ENCODE assay signal across 15 cellular contexts in genomic region chr5:152542741-152543140, GRCh38.
DNase-seq lines count a peak whose midpoint lies in the region; ATAC-seq and TF ChIP-seq lines count a peak whose summit lies in the region.
"Had no signal": no experiment of that assay in that cellular context is flagged by ENCODE, and none has a peak within 500 bp of the region (broad histone marks: within the 10 kb centered on the region; RNA-seq: fewer than 3 reads in every experiment).

No MANE protein-coding gene starts in this region.

- no peak overlapping the region for H4K8ac ChIP-seq in mesendoderm (ENCODE audit: low read depth, low read length)

- POLR2A ChIA-PET in PC-3 (lab: Charles Lee; ENCODE audit: unreplicated experiment) = no interaction called here

- H3K4ac ChIP-seq in mesendoderm (ENCODE audit: low read depth, low read length) = no peak overlapping the region

- BruUV-seq in PC-3 (replicated peaks; lab: Mats Ljungman, UMichigan) = no TSS peak

- H3K9me3 Mint-ChIP-seq in endothelial cell (ENCODE audit: unreplicated experiment) = no peaks in the 10 kb centered on the region
- H3K9me3 Mint-ChIP-seq: activated CD4-positive, alpha-beta T cell treated with anti-CD3 and anti-CD28 coated beads, Interleukin-2, amount 10 ng/mL, durations not matched to agents 7 days and 5 days had no signal

- no peak overlapping the region for H2AFZ ChIP-seq in GM23248
- H2AFZ ChIP-seq in PC-3 (ENCODE audit: low read length) = no peak overlapping the region

- no peak overlapping the region for H3K4me2 ChIP-seq in GM23248 (ENCODE audit: unreplicated experiment)
- no peak overlapping the region for H3K4me2 ChIP-seq in PC-3 (ENCODE audit: low read length)
- H3K4me2 ChIP-seq in mesendoderm (ENCODE audit: low read length) = no peak overlapping the region
- H3K4me2 ChIP-seq: BLaER1 treated with 17β-estradiol and CSF1 and Interleukin-3, amounts not matched to agents 10 nM and 100 nM had no signal

- H3K4me1 ChIP-seq in GM23248 (ENCODE audit: insufficient read depth) (no peaks in the 10 kb centered on the region), PC-3 (ENCODE audit: insufficient read depth, low read length) (no peaks in the 10 kb centered on the region), mesendoderm (ENCODE audit: control insufficient read depth, low read depth, low read length) (no peaks in the 10 kb centered on the region)
- H3K4me1 ChIP-seq: BLaER1 treated with 17β-estradiol and CSF1 and Interleukin-3, amounts not matched to agents 10 nM and 100 nM had no signal

- no peak overlapping the region for H4K5ac ChIP-seq in mesendoderm (ENCODE audit: low read length)

- peaks cover 8% of the 10 kb centered on the region for H3K27me3 Mint-ChIP-seq in endothelial cell (ENCODE audit: unreplicated experiment)

- in situ Hi-C loops in GM23248 (cut with MboI) = loop anchor here (25.0 kb wide), 1 partner anchor 1620 kb away; no protein-coding TSS in a partner anchor
- in situ Hi-C loops in G401 (cut with HindIII; ENCODE audit: low sequenced_read_pairs) = no loop called here

- no peak overlapping the region for H2BK5ac ChIP-seq in mesendoderm (ENCODE audit: low read length)

- H2AK5ac ChIP-seq in mesendoderm (ENCODE audit: low read length) = no peak overlapping the region

- H3K79me2 ChIP-seq in GM23248 (ENCODE audit: insufficient read depth) = no peaks in the 10 kb centered on the region
- no peaks in the 10 kb centered on the region for H3K79me2 ChIP-seq in PC-3 (ENCODE audit: low read length)
- no peaks in the 10 kb centered on the region for H3K79me2 ChIP-seq in mesendoderm (ENCODE audit: control insufficient read depth, insufficient read depth, low read length)

- H3K9me2 ChIP-seq in GM23248 (ENCODE audit: insufficient read depth) (no peaks in the 10 kb centered on the region), PC-3 (replicated peaks; ENCODE audit: low read length) (no peaks in the 10 kb centered on the region)

- no peak for ATAC-seq in PC-3
- no peak for ATAC-seq in HG02610 (IDR thresholded peaks at IDR 0.05; ENCODE audit: unreplicated experiment)
- ATAC-seq: stimulated activated naive B cell treated with anti-CD40 and anti-IgM and Interleukin-4, amounts not matched to agents 10 μg/mL and 1 μg/mL and 100 μg/mL, for 72 hours had no signal

- 10 to 13% methylated on average over 3 of the region's 3 CpGs for WGBS in GM23248 (ENCODE audit: low coverage in 1 of 2, low lambda C conversion rate in 2 of 2, missing lambda C conversion rate in 2 of 2), 2 experiments
- no CpG with 5 or more reads among the region's 3 CpGs for WGBS in mesendoderm (ENCODE audit: extremely low coverage, insufficient coverage, low lambda C conversion rate)

- no peaks in the 10 kb centered on the region for H3K9me3 ChIP-seq in GM23248 (ENCODE audit: low read depth)
- H3K9me3 ChIP-seq in PC-3 (ENCODE audit: low read length) = no peaks in the 10 kb centered on the region
- H3K9me3 ChIP-seq: BLaER1 treated with 17β-estradiol and CSF1 and Interleukin-3, amounts not matched to agents 10 nM and 100 nM had no signal

- no peaks in the 10 kb centered on the region for H4K20me1 ChIP-seq in GM23248 (ENCODE audit: insufficient read depth)
- H4K20me1 ChIP-seq in PC-3 (ENCODE audit: low read length) = no peaks in the 10 kb centered on the region
- H4K20me1 ChIP-seq: BLaER1 treated with 17β-estradiol and CSF1 and Interleukin-3, amounts not matched to agents 10 nM and 100 nM had no signal

- H3K27me3 ChIP-seq in GM23248 (replicated peaks; ENCODE audit: insufficient read depth) (no peaks in the 10 kb centered on the region; the same call in 1 of the 2 replicates), PC-3 (ENCODE audit: low read length) (no peaks in the 10 kb centered on the region), mesendoderm (ENCODE audit: insufficient read depth, low read length, poor library complexity) (no peaks in the 10 kb centered on the region)
- H3K27me3 ChIP-seq: BLaER1 treated with 17β-estradiol and CSF1 and Interleukin-3, amounts not matched to agents 10 nM and 100 nM had no signal

- H3K4me3 ChIP-seq in GM23248 (no peak overlapping the region), PC-3 (ENCODE audit: low read length) (no peak overlapping the region), mesendoderm (ENCODE audit: low read length) (no peak overlapping the region)
- H3K4me3 ChIP-seq: BLaER1 treated with 17β-estradiol and CSF1 and Interleukin-3, amounts not matched to agents 10 nM and 100 nM; lung; SK-N-MC had no signal

- H3K79me1 ChIP-seq in mesendoderm (ENCODE audit: low read length) = no peaks in the 10 kb centered on the region

- peaks cover 5% of the 10 kb centered on the region for H3K4me1 Mint-ChIP-seq in endothelial cell (ENCODE audit: unreplicated experiment)
- H3K4me1 Mint-ChIP-seq: activated CD4-positive, alpha-beta T cell treated with anti-CD3 and anti-CD28 coated beads, Interleukin-2, amount 10 ng/mL, durations not matched to agents 7 days and 5 days; stimulated activated naive B cell treated with anti-CD40 and anti-IgM and Interleukin-4, amounts not matched to agents 10 μg/mL and 1 μg/mL and 100 μg/mL, for 72 hours had no signal

- H3K9ac ChIP-seq in GM23248 = no peak overlapping the region
- H3K9ac ChIP-seq in PC-3 (ENCODE audit: low read length) = no peak overlapping the region
- H3K9ac ChIP-seq in mesendoderm (ENCODE audit: low read length) = no peak overlapping the region
- H3K9ac ChIP-seq: BLaER1 treated with 17β-estradiol and CSF1 and Interleukin-3, amounts not matched to agents 10 nM and 100 nM had no signal

- DNase-seq in GM23248 (peak; percentile 43), PC-3 (peak; percentile 25), endothelial cell (ENCODE audit: low spot score) (peak; percentile 61), mesendoderm (peak; percentile 76), G401 (ENCODE audit: low spot score) (no peak), NCI-H524 treated with DMSO at 0.1 percent for 48 hours (lab: John Stamatoyannopoulos, UW) (no peak), cortex of kidney (lab: John Stamatoyannopoulos, UW) (no peak)
- DNase-seq: activated CD4-positive, alpha-beta T cell treated with anti-CD3 and anti-CD28 coated beads, Interleukin-2, amount 10 ng/mL, durations not matched to agents 7 days and 5 days; NCI-H146; NCI-H82; stimulated activated naive B cell treated with anti-CD40 and anti-IgM and Interleukin-4, amounts not matched to agents 10 μg/mL and 1 μg/mL and 100 μg/mL, for 72 hours had no signal

- no peak overlapping the region for H3K4me3 Mint-ChIP-seq in endothelial cell (ENCODE audit: unreplicated experiment)
- H3K4me3 Mint-ChIP-seq: activated CD4-positive, alpha-beta T cell treated with anti-CD3 and anti-CD28 coated beads, Interleukin-2, amount 10 ng/mL, durations not matched to agents 7 days and 5 days; stimulated activated naive B cell treated with anti-CD40 and anti-IgM and Interleukin-4, amounts not matched to agents 10 μg/mL and 1 μg/mL and 100 μg/mL, for 72 hours had no signal

- H3K36me3 Mint-ChIP-seq in endothelial cell (ENCODE audit: low read depth, unreplicated experiment) = no peaks in the 10 kb centered on the region
- H3K36me3 Mint-ChIP-seq: stimulated activated naive B cell treated with anti-CD40 and anti-IgM and Interleukin-4, amounts not matched to agents 10 μg/mL and 1 μg/mL and 100 μg/mL, for 72 hours had no signal

- no peak overlapping the region for H3K18ac ChIP-seq in mesendoderm (ENCODE audit: low read length)

- CTCF ChIA-PET in PC-3 (lab: Charles Lee) = no interaction called here

- H2BK15ac ChIP-seq in mesendoderm (replicated peaks; ENCODE audit: low read depth) = no peak overlapping the region

- intact Hi-C loops in PC-3 (cut with micrococcal nuclease) = no loop called here

- H3F3A ChIP-seq in GM23248 (ENCODE audit: insufficient read depth) = no peaks in the 10 kb centered on the region
- H3F3A ChIP-seq in PC-3 (ENCODE audit: low read length, unreplicated experiment) = no peaks in the 10 kb centered on the region

- H3K23ac ChIP-seq in mesendoderm (ENCODE audit: low read length) = no peak overlapping the region

- H3K56ac ChIP-seq in mesendoderm (ENCODE audit: low read length) = no peak overlapping the region

- H2BK120ac ChIP-seq in mesendoderm (ENCODE audit: low read depth, low read length) = no peak overlapping the region

- TF ChIP-seq CTCF in PC-3 (conservative IDR thresholded peaks at IDR 0.05; ENCODE audit: low read depth, low read length) = no peak
- TF ChIP-seq CTCF in endothelial cell (IDR thresholded peaks at IDR 0.05; ENCODE audit: unreplicated experiment) = no peak

- H3K36me3 ChIP-seq in GM23248 (ENCODE audit: low read depth) (no peaks in the 10 kb centered on the region), PC-3 (ENCODE audit: low read depth, low read length) (no peaks in the 10 kb centered on the region), mesendoderm (ENCODE audit: control insufficient read depth, insufficient read depth, low read length) (no peaks in the 10 kb centered on the region)
- H3K36me3 ChIP-seq: BLaER1 treated with 17β-estradiol and CSF1 and Interleukin-3, amounts not matched to agents 10 nM and 100 nM had no signal

- no peak overlapping the region for H3K27ac ChIP-seq in GM23248
- no peak overlapping the region for H3K27ac ChIP-seq in PC-3 (ENCODE audit: low read length)
- H3K27ac ChIP-seq in mesendoderm (ENCODE audit: low read depth, low read length) = no peak overlapping the region
- H3K27ac ChIP-seq: BLaER1 treated with 17β-estradiol and CSF1 and Interleukin-3, amounts not matched to agents 10 nM and 100 nM; SK-N-MC had no signal

- no peak overlapping the region for H3K27ac Mint-ChIP-seq in endothelial cell (ENCODE audit: unreplicated experiment)
- H3K27ac Mint-ChIP-seq: activated CD4-positive, alpha-beta T cell treated with anti-CD3 and anti-CD28 coated beads, Interleukin-2, amount 10 ng/mL, durations not matched to agents 7 days and 5 days; stimulated activated naive B cell treated with anti-CD40 and anti-IgM and Interleukin-4, amounts not matched to agents 10 μg/mL and 1 μg/mL and 100 μg/mL, for 72 hours had no signal

Comparison
In these comparisons a context has a peak if more than half of its experiments do, and no peak if none do; other contexts are left out.
1. DNase-seq: peak in GM23248 (single experiment), PC-3 (single experiment), endothelial cell (single experiment) and mesendoderm (single experiment); none in G401 (single experiment), NCI-H524 treated with DMSO at 0.1 percent for 48 hours (single experiment) and cortex of kidney (single experiment).